ENCODE assay signal across 1 cellular context in genomic region chr21:33642027-33642895, GRCh38.
TF ChIP-seq lines count a peak whose summit lies in the region.

Gene ITSN1 (plus strand): TSS chr21:33642501. CDS start chr21:33718829, 76,328 bp downstream.

TF ChIP-seq in WTC11, 78 proteins besides CTCF, POLR2A, EP300 and RAD21 (continued from another document and continues in another):
- TF ChIP-seq STAT6 (CRISPR knock-in tag; conservative IDR thresholded peaks at IDR 0.05; ENCODE audit: low read depth) (no peak), NFYB (CRISPR knock-in tag; conservative IDR thresholded peaks at IDR 0.05; ENCODE audit: low read depth) (peak; percentile 83), AFF4 (CRISPR knock-in tag; IDR thresholded peaks at IDR 0.05; ENCODE audit: borderline replicate concordance) (no peak), ZNF423 (CRISPR knock-in tag; IDR thresholded peaks at IDR 0.05) (no peak), ATF2 (CRISPR knock-in tag; IDR thresholded peaks at IDR 0.05; ENCODE audit: borderline replicate concordance, low read depth) (no peak), SOX15 (CRISPR knock-in tag; IDR thresholded peaks at IDR 0.05) (no peak), GRHL2 (CRISPR knock-in tag; IDR thresholded peaks at IDR 0.05; ENCODE audit: insufficient replicate concordance, severe bottlenecking) (no peak), MLX (CRISPR knock-in tag; IDR thresholded peaks at IDR 0.05) (no peak), EMX1 (CRISPR knock-in tag; IDR thresholded peaks at IDR 0.05) (no peak), PRRX2 (CRISPR knock-in tag; IDR thresholded peaks at IDR 0.05) (no peak), ESRRA (CRISPR knock-in tag; IDR thresholded peaks at IDR 0.05; ENCODE audit: borderline replicate concordance) (no peak), CREB1 (CRISPR knock-in tag; IDR thresholded peaks at IDR 0.05) (no peak), ZNF532 (CRISPR knock-in tag; IDR thresholded peaks at IDR 0.05; ENCODE audit: borderline replicate concordance) (no peak), E2F1 (CRISPR knock-in tag; IDR thresholded peaks at IDR 0.05) (no peak), ATF3 (CRISPR knock-in tag; conservative IDR thresholded peaks at IDR 0.05) (no peak), CDX4 (CRISPR knock-in tag; IDR thresholded peaks at IDR 0.05; ENCODE audit: borderline replicate concordance) (no peak), ERG (CRISPR knock-in tag; IDR thresholded peaks at IDR 0.05) (no peak), ZNF512 (CRISPR knock-in tag; IDR thresholded peaks at IDR 0.05; ENCODE audit: borderline replicate concordance) (no peak), MYBL2 (CRISPR knock-in tag; IDR thresholded peaks at IDR 0.05) (0 out of 2 replicates have a peak, but pooled peaks have one; percentile 47), SMAD4 (CRISPR knock-in tag; IDR thresholded peaks at IDR 0.05) (no peak), ZNF219 (CRISPR knock-in tag; IDR thresholded peaks at IDR 0.05; ENCODE audit: borderline replicate concordance) (no peak), TEAD4 (CRISPR knock-in tag; IDR thresholded peaks at IDR 0.05) (no peak), FOXK1 (CRISPR knock-in tag; IDR thresholded peaks at IDR 0.05) (no peak), ZNF263 (CRISPR knock-in tag; IDR thresholded peaks at IDR 0.05; ENCODE audit: low read depth) (no peak), NFATC4 (CRISPR knock-in tag; IDR thresholded peaks at IDR 0.05) (no peak), HMGA2 (CRISPR knock-in tag; IDR thresholded peaks at IDR 0.05) (peak; percentile 9; the same call in 1 of the 2 replicates), ZNF317 (CRISPR knock-in tag; IDR thresholded peaks at IDR 0.05; ENCODE audit: borderline replicate concordance, low read depth) (no peak), ZNF396 (CRISPR knock-in tag; IDR thresholded peaks at IDR 0.05; ENCODE audit: borderline replicate concordance) (no peak), USF1 (CRISPR knock-in tag; IDR thresholded peaks at IDR 0.05) (peak; percentile 50; the same call in 1 of the 2 replicates), ZNF425 (CRISPR knock-in tag; conservative IDR thresholded peaks at IDR 0.05) (no peak), KAT7 (CRISPR knock-in tag; IDR thresholded peaks at IDR 0.05; ENCODE audit: borderline replicate concordance) (no peak), MAX (CRISPR knock-in tag; IDR thresholded peaks at IDR 0.05) (peak; percentile 19; the same call in 1 of the 2 replicates), TEAD1 (CRISPR knock-in tag; IDR thresholded peaks at IDR 0.05) (0 out of 2 replicates have a peak, but pooled peaks have one; percentile 70), ETV6 (CRISPR knock-in tag; IDR thresholded peaks at IDR 0.05) (no peak; the same call in 1 of the 2 replicates), JUN (CRISPR knock-in tag; IDR thresholded peaks at IDR 0.05) (no peak)
